Comparison of ENCODE assay signal across 1 cellular context in the genomic region with DNA sequence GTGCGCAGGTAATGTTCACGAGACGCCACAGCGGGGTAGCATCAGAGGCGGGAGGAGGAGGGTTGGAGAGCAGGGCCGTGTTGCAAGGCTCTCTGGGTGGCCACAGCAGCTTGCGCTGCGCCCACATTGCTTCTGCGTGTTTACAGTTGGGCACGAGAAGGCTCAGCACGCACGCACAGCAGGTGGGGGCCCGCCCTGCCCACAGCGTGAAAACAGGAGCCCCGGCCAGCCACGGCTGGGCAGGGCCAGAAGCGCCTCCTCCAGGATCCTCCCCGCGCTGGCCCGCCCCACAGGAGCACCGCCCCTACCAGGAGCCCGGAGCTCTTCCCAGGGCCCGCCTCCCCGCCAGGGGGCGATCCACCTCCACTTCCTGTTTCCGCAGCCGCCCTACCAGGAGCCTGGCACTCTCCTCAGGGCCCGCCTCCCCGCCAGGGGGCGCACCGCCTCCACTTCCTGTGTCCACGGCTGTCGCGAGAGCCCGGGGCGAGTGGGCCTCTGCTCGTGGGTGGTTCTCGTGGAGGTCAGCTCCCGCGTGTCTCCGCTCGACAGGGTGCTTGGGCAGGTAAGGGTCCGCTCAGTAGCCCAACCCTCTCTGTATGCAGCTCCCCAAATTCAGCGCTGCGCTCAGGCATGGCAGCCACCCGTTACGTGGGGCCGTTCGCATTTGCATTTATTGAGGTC.
TF ChIP-seq lines count a peak whose summit lies in the region.

A gene with protein sequence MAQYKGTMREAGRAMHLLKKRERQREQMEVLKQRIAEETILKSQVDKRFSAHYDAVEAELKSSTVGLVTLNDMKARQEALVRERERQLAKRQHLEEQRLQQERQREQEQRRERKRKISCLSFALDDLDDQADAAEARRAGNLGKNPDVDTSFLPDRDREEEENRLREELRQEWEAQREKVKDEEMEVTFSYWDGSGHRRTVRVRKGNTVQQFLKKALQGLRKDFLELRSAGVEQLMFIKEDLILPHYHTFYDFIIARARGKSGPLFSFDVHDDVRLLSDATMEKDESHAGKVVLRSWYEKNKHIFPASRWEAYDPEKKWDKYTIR (plus strand): TSS at position 449 of the 681 bp plus-strand sequence. CDS start 439 bp downstream, outside the sequence.

TF ChIP-seq in GM12878, 131 proteins besides CTCF, POLR2A, EP300 and RAD21 (continued from another document and continues in another):
- TF ChIP-seq, protein P1, sequence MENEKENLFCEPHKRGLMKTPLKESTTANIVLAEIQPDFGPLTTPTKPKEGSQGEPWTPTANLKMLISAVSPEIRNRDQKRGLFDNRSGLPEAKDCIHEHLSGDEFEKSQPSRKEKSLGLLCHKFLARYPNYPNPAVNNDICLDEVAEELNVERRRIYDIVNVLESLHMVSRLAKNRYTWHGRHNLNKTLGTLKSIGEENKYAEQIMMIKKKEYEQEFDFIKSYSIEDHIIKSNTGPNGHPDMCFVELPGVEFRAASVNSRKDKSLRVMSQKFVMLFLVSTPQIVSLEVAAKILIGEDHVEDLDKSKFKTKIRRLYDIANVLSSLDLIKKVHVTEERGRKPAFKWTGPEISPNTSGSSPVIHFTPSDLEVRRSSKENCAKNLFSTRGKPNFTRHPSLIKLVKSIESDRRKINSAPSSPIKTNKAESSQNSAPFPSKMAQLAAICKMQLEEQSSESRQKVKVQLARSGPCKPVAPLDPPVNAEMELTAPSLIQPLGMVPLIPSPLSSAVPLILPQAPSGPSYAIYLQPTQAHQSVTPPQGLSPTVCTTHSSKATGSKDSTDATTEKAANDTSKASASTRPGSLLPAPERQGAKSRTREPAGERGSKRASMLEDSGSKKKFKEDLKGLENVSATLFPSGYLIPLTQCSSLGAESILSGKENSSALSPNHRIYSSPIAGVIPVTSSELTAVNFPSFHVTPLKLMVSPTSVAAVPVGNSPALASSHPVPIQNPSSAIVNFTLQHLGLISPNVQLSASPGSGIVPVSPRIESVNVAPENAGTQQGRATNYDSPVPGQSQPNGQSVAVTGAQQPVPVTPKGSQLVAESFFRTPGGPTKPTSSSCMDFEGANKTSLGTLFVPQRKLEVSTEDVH (IDR thresholded peaks at IDR 0.05; ENCODE audit: low read depth, partially characterized antibody) = no peak
- TF ChIP-seq, protein P2, sequence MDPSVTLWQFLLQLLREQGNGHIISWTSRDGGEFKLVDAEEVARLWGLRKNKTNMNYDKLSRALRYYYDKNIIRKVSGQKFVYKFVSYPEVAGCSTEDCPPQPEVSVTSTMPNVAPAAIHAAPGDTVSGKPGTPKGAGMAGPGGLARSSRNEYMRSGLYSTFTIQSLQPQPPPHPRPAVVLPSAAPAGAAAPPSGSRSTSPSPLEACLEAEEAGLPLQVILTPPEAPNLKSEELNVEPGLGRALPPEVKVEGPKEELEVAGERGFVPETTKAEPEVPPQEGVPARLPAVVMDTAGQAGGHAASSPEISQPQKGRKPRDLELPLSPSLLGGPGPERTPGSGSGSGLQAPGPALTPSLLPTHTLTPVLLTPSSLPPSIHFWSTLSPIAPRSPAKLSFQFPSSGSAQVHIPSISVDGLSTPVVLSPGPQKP (IDR thresholded peaks at IDR 0.05; ENCODE audit: low read depth, low read length) = 0 out of 2 replicates have a peak, but pooled peaks have one; percentile 33
- TF ChIP-seq, protein P3, sequence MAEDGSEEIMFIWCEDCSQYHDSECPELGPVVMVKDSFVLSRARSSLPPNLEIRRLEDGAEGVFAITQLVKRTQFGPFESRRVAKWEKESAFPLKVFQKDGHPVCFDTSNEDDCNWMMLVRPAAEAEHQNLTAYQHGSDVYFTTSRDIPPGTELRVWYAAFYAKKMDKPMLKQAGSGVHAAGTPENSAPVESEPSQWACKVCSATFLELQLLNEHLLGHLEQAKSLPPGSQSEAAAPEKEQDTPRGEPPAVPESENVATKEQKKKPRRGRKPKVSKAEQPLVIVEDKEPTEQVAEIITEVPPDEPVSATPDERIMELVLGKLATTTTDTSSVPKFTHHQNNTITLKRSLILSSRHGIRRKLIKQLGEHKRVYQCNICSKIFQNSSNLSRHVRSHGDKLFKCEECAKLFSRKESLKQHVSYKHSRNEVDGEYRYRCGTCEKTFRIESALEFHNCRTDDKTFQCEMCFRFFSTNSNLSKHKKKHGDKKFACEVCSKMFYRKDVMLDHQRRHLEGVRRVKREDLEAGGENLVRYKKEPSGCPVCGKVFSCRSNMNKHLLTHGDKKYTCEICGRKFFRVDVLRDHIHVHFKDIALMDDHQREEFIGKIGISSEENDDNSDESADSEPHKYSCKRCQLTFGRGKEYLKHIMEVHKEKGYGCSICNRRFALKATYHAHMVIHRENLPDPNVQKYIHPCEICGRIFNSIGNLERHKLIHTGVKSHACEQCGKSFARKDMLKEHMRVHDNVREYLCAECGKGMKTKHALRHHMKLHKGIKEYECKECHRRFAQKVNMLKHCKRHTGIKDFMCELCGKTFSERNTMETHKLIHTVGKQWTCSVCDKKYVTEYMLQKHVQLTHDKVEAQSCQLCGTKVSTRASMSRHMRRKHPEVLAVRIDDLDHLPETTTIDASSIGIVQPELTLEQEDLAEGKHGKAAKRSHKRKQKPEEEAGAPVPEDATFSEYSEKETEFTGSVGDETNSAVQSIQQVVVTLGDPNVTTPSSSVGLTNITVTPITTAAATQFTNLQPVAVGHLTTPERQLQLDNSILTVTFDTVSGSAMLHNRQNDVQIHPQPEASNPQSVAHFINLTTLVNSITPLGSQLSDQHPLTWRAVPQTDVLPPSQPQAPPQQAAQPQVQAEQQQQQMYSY (CRISPR knock-in tag; IDR thresholded peaks at IDR 0.05) = no peak
- TF ChIP-seq GATAD2B (conservative IDR thresholded peaks at IDR 0.05; ENCODE audit: low read depth) (0 out of 2 replicates have a peak, but pooled peaks have one; percentile 41), SMC3 (IDR thresholded peaks at IDR 0.05; ENCODE audit: borderline replicate concordance, low read length) (peak; percentile 57), IKZF2 (IDR thresholded peaks at IDR 0.05) (peak in 1 of 2 experiments; percentile 34; a peak in 1 of 4 replicates), CREM (IDR thresholded peaks at IDR 0.05; ENCODE audit: low read depth) (no peak), BACH1 (IDR thresholded peaks at IDR 0.05; ENCODE audit: borderline replicate concordance) (peak; percentile 64; the same call in 1 of the 2 replicates), GABPA (IDR thresholded peaks at IDR 0.05; ENCODE audit: low read depth) (peak; percentile 79), ZNF217 (IDR thresholded peaks at IDR 0.05) (no peak), ASH2L (IDR thresholded peaks at IDR 0.05; ENCODE audit: borderline replicate concordance, low read depth) (no peak), CHD2 (IDR thresholded peaks at IDR 0.05; ENCODE audit: borderline replicate concordance, low read depth, low read length) (peak; percentile 97), MEF2A (IDR thresholded peaks at IDR 0.05; ENCODE audit: insufficient read depth, low read depth, low read length) (no peak), BMI1 (IDR thresholded peaks at IDR 0.05; ENCODE audit: borderline replicate concordance) (no peak), NFXL1 (IDR thresholded peaks at IDR 0.05; ENCODE audit: borderline replicate concordance) (no peak), FOXK2 (IDR thresholded peaks at IDR 0.05) (no peak), POLR2AphosphoS2 (IDR thresholded peaks at IDR 0.05; ENCODE audit: low read depth, low read length) (no peak), CBFB (IDR thresholded peaks at IDR 0.05; ENCODE audit: low read depth) (no peak; the same call in 1 of the 2 replicates), NBN (IDR thresholded peaks at IDR 0.05) (no peak), DPF2 (IDR thresholded peaks at IDR 0.05) (no peak), ZNF24 (IDR thresholded peaks at IDR 0.05) (no peak), SMARCA5 (IDR thresholded peaks at IDR 0.05) (0 out of 2 replicates have a peak, but pooled peaks have one; percentile 21), RBBP5 (conservative IDR thresholded peaks at IDR 0.05) (no peak), FOS (IDR thresholded peaks at IDR 0.05; ENCODE audit: borderline replicate concordance, extremely low read depth, insufficient read length) (no peak), MYB (IDR thresholded peaks at IDR 0.05; ENCODE audit: borderline replicate concordance, low read depth, low read length) (no peak), HDGF (IDR thresholded peaks at IDR 0.05) (no peak), SREBF1 (IDR thresholded peaks at IDR 0.05; ENCODE audit: low read length) (no peak), NFIC (IDR thresholded peaks at IDR 0.05; ENCODE audit: low read depth, low read length) (no peak), FOXM1 (IDR thresholded peaks at IDR 0.05; ENCODE audit: low read depth, low read length) (no peak), ZNF274 (IDR thresholded peaks at IDR 0.05; ENCODE audit: insufficient read depth, insufficient read length) (no peak), CREB1 (IDR thresholded peaks at IDR 0.05; ENCODE audit: low read depth) (0 out of 2 replicates have a peak, but pooled peaks have one; percentile 7), SMAD5 (IDR thresholded peaks at IDR 0.05; ENCODE audit: low read depth) (no peak)
- TF ChIP-seq, protein P4, sequence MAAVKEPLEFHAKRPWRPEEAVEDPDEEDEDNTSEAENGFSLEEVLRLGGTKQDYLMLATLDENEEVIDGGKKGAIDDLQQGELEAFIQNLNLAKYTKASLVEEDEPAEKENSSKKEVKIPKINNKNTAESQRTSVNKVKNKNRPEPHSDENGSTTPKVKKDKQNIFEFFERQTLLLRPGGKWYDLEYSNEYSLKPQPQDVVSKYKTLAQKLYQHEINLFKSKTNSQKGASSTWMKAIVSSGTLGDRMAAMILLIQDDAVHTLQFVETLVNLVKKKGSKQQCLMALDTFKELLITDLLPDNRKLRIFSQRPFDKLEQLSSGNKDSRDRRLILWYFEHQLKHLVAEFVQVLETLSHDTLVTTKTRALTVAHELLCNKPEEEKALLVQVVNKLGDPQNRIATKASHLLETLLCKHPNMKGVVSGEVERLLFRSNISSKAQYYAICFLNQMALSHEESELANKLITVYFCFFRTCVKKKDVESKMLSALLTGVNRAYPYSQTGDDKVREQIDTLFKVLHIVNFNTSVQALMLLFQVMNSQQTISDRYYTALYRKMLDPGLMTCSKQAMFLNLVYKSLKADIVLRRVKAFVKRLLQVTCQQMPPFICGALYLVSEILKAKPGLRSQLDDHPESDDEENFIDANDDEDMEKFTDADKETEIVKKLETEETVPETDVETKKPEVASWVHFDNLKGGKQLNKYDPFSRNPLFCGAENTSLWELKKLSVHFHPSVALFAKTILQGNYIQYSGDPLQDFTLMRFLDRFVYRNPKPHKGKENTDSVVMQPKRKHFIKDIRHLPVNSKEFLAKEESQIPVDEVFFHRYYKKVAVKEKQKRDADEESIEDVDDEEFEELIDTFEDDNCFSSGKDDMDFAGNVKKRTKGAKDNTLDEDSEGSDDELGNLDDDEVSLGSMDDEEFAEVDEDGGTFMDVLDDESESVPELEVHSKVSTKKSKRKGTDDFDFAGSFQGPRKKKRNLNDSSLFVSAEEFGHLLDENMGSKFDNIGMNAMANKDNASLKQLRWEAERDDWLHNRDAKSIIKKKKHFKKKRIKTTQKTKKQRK (IDR thresholded peaks at IDR 0.05; ENCODE audit: low read depth, low read length) = no peak
- TF ChIP-seq, protein P5, sequence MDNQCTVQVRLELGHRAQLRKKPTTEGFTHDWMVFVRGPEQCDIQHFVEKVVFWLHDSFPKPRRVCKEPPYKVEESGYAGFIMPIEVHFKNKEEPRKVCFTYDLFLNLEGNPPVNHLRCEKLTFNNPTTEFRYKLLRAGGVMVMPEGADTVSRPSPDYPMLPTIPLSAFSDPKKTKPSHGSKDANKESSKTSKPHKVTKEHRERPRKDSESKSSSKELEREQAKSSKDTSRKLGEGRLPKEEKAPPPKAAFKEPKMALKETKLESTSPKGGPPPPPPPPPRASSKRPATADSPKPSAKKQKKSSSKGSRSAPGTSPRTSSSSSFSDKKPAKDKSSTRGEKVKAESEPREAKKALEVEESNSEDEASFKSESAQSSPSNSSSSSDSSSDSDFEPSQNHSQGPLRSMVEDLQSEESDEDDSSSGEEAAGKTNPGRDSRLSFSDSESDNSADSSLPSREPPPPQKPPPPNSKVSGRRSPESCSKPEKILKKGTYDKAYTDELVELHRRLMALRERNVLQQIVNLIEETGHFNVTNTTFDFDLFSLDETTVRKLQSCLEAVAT (IDR thresholded peaks at IDR 0.05) = no peak
- TF ChIP-seq, protein P6, sequence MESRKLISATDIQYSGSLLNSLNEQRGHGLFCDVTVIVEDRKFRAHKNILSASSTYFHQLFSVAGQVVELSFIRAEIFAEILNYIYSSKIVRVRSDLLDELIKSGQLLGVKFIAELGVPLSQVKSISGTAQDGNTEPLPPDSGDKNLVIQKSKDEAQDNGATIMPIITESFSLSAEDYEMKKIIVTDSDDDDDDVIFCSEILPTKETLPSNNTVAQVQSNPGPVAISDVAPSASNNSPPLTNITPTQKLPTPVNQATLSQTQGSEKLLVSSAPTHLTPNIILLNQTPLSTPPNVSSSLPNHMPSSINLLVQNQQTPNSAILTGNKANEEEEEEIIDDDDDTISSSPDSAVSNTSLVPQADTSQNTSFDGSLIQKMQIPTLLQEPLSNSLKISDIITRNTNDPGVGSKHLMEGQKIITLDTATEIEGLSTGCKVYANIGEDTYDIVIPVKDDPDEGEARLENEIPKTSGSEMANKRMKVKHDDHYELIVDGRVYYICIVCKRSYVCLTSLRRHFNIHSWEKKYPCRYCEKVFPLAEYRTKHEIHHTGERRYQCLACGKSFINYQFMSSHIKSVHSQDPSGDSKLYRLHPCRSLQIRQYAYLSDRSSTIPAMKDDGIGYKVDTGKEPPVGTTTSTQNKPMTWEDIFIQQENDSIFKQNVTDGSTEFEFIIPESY (IDR thresholded peaks at IDR 0.05) = no peak
- TF ChIP-seq, protein P7, sequence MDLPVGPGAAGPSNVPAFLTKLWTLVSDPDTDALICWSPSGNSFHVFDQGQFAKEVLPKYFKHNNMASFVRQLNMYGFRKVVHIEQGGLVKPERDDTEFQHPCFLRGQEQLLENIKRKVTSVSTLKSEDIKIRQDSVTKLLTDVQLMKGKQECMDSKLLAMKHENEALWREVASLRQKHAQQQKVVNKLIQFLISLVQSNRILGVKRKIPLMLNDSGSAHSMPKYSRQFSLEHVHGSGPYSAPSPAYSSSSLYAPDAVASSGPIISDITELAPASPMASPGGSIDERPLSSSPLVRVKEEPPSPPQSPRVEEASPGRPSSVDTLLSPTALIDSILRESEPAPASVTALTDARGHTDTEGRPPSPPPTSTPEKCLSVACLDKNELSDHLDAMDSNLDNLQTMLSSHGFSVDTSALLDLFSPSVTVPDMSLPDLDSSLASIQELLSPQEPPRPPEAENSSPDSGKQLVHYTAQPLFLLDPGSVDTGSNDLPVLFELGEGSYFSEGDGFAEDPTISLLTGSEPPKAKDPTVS (IDR thresholded peaks at IDR 0.05; ENCODE audit: low read depth, low read length) = no peak
- TF ChIP-seq, protein P8, sequence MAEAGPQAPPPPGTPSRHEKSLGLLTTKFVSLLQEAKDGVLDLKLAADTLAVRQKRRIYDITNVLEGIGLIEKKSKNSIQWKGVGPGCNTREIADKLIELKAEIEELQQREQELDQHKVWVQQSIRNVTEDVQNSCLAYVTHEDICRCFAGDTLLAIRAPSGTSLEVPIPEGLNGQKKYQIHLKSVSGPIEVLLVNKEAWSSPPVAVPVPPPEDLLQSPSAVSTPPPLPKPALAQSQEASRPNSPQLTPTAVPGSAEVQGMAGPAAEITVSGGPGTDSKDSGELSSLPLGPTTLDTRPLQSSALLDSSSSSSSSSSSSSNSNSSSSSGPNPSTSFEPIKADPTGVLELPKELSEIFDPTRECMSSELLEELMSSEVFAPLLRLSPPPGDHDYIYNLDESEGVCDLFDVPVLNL (IDR thresholded peaks at IDR 0.05; ENCODE audit: low read depth, low read length) = no peak
- TF ChIP-seq, protein P9, sequence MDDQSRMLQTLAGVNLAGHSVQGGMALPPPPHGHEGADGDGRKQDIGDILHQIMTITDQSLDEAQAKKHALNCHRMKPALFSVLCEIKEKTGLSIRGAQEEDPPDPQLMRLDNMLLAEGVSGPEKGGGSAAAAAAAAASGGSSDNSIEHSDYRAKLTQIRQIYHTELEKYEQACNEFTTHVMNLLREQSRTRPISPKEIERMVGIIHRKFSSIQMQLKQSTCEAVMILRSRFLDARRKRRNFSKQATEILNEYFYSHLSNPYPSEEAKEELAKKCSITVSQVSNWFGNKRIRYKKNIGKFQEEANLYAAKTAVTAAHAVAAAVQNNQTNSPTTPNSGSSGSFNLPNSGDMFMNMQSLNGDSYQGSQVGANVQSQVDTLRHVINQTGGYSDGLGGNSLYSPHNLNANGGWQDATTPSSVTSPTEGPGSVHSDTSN (IDR thresholded peaks at IDR 0.05; ENCODE audit: insufficient replicate concordance, low read depth, low read length) = no peak
